ENCODE assay signal across 12 cellular contexts in genomic region chr5:161548472-161549094, GRCh38. TPM values are rescaled to one million over a fixed set of nuclear protein-coding genes. Genes with fewer than 3 reads are reported as not detected.
DNase-seq lines count a peak whose midpoint lies in the region; ATAC-seq and TF ChIP-seq lines count a peak whose summit lies in the region.
"Had no signal": no experiment of that assay in that cellular context is flagged by ENCODE, and none has a peak within 500 bp of the region (broad histone marks: within the 10 kb centered on the region; RNA-seq: fewer than 3 reads in every experiment).

No MANE protein-coding gene starts in this region.

- DNase-seq in GM13977 (ENCODE audit: low spot score) (peak; percentile 16), ascending aorta (ENCODE audit: low spot score in 2 of 2) (no peak), islet precursor cell (peak; percentile 67), retinal pigment epithelial cell (ENCODE audit: low read depth) (no peak), anterior cingulate cortex (lab: John Stamatoyannopoulos, UW) (no peak), sciatic nerve (ENCODE audit: low spot score) (no peak), RKO (ENCODE audit: low spot score) (no peak)
- DNase-seq: activated CD4-positive, alpha-beta T cell treated with anti-CD3 and anti-CD28 coated beads, Interleukin-2, amount 50 U/mL, for 1 hour; stimulated activated CD4-positive, alpha-beta T cell treated with anti-CD3 and anti-CD28 coated beads, Interleukin-15, amount 100 ng/mL, for 24 hours had no signal

- H3K9me3 ChIP-seq in ascending aorta = no peaks in the 10 kb centered on the region
- H3K9me3 ChIP-seq: HAP-1 had no signal

- H3K27me3 ChIP-seq in ascending aorta = no peaks in the 10 kb centered on the region

- no peaks in the 10 kb centered on the region for H3K36me3 ChIP-seq in ascending aorta
- H3K36me3 ChIP-seq: HAP-1 had no signal

- in situ Hi-C loops in GM13977 (cut with MboI; ENCODE audit: low pct_unique_long_range_greater_than_20kb, low sequenced_read_pairs, unreplicated experiment) = no loop called here

- H3K27ac ChIP-seq in ascending aorta = no peak overlapping the region

- TF ChIP-seq CTCF in GM13977 (IDR thresholded peaks at IDR 0.05; ENCODE audit: extremely low read depth, insufficient read depth, missing control alignments) (no peak), ascending aorta (IDR thresholded peaks at IDR 0.05) (no peak), retinal pigment epithelial cell (conservative IDR thresholded peaks at IDR 0.05; ENCODE audit: low read depth, low read length) (no peak)

- intact Hi-C loops in ascending aorta (cut with DNase I) = no loop called here
- intact Hi-C loops in sciatic nerve (cut with DNase I) = no loop called here

- no peaks in the 10 kb centered on the region for H3K4me1 ChIP-seq in ascending aorta
- H3K4me1 ChIP-seq: HAP-1 had no signal

- H3K4me3 ChIP-seq in ascending aorta = peak overlapping the region; percentile 53 to 57
- peak overlapping the region; percentile 28 for H3K4me3 ChIP-seq in retinal pigment epithelial cell (ENCODE audit: low read length)
- H3K4me3 ChIP-seq: HAP-1 had no signal

- no peak for ATAC-seq in sciatic nerve

RNA-seq across cellular contexts. Expression of gene GABRB2, which starts 2.1 kb away (rescaled TPM):
- total RNA-seq in ascending aorta (0.21 TPM), sciatic nerve (0.13 TPM)
- total RNA-seq: epithelial cell of proximal tubule, G401 had no signal

Comparison
In these comparisons a context has a peak if more than half of its experiments do, and no peak if none do; other contexts are left out.
1. DNase-seq: peak in GM13977 (single experiment) and islet precursor cell (single experiment); none in ascending aorta (0 of 2), retinal pigment epithelial cell (single experiment), anterior cingulate cortex (0 of 58), sciatic nerve (single experiment) and RKO (single experiment).